10 cellular contexts compared by ENCODE assay signal in the genomic region with DNA sequence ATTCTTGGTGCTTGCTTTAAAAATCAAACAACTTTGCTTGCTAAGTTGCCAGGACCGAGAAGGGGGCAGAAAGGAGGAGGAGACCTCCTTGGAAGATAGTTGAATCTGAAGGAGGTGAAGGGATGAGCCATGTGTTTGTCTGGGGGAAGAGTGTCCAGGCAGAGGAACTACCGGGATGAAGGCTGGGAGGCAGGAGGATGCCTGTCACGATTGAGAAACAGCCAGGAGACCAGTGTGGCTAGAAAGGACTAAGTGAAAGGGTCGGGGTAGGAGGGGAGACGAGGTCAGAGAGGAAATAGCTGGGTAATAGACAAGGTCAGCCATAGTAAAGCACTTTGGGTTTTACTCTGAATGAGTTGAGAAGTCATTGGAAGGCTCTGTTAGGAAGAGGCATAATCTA. TPM values are rescaled to one million over a fixed set of nuclear protein-coding genes. Genes with fewer than 3 reads are reported as not detected.
DNase-seq lines count a peak whose midpoint lies in the region; ATAC-seq and TF ChIP-seq lines count a peak whose summit lies in the region.
"Had no signal": no experiment of that assay in that cellular context is flagged by ENCODE, and none has a peak within 500 bp of the region (broad histone marks: within the 10 kb centered on the region; RNA-seq: fewer than 3 reads in every experiment).

No MANE protein-coding gene starts in this region.

- peak overlapping the region; percentile 72 for H3K4me3 Mint-ChIP-seq in central memory CD8-positive, alpha-beta T cell
- H3K4me3 Mint-ChIP-seq in nephron, result peak overlapping the region; percentile 48 to 84 (median 79)

- H3K36me3 Mint-ChIP-seq in central memory CD8-positive, alpha-beta T cell (ENCODE audit: insufficient read depth), result peaks cover 3% of the 10 kb centered on the region
- H3K36me3 Mint-ChIP-seq in nephron (ENCODE audit: low read depth), result no peaks in the 10 kb centered on the region

- H3K4me1 Mint-ChIP-seq in central memory CD8-positive, alpha-beta T cell, result peaks cover 11% of the 10 kb centered on the region
- no peaks in the 10 kb centered on the region for H3K4me1 Mint-ChIP-seq in nephron

- no peak overlapping the region for H3K27ac ChIP-seq in HUES48 (ENCODE audit: low read depth, low read length)
- H3K27ac ChIP-seq: epithelial cell of prostate, HL-60 had no signal

- no peak overlapping the region for H3K9ac ChIP-seq in HUES48 (ENCODE audit: low read depth, low read length)

- H3K27ac Mint-ChIP-seq in central memory CD8-positive, alpha-beta T cell (ENCODE audit: low read depth), result no peak overlapping the region
- no peak overlapping the region for H3K27ac Mint-ChIP-seq in nephron

- ATAC-seq in GM19438 (IDR thresholded peaks at IDR 0.05; ENCODE audit: low read depth, unreplicated experiment), result peak; percentile 23
- ATAC-seq in central memory CD8-positive, alpha-beta T cell (replicated peaks; ENCODE audit: extremely low read depth, poor library complexity, severe bottlenecking), result no peak

- no peak for DNase-seq in central memory CD8-positive, alpha-beta T cell (ENCODE audit: low spot score in 2 of 2)
- DNase-seq in NAMALWA (ENCODE audit: low spot score), result no peak
- DNase-seq in H4 (ENCODE audit: low spot score), result no peak
- DNase-seq in effector CD4-positive, alpha-beta T cell, result no peak

- H3K4me1 ChIP-seq in HUES48 (ENCODE audit: control insufficient read depth, insufficient read depth, low read length), result peaks cover 13% of the 10 kb centered on the region

- no peaks in the 10 kb centered on the region for H3K36me3 ChIP-seq in HUES48 (ENCODE audit: control insufficient read depth, insufficient read depth, low read length)

- peaks cover 59% of the 10 kb centered on the region for H3K27me3 Mint-ChIP-seq in central memory CD8-positive, alpha-beta T cell
- peaks cover 30% of the 10 kb centered on the region for H3K27me3 Mint-ChIP-seq in nephron (ENCODE audit: low read depth)

- H3K27me3 ChIP-seq in HUES48 (ENCODE audit: control insufficient read depth, insufficient read depth, low read length), result no peaks in the 10 kb centered on the region

- H3K9me3 Mint-ChIP-seq in central memory CD8-positive, alpha-beta T cell, result no peaks in the 10 kb centered on the region
- H3K9me3 Mint-ChIP-seq in nephron, result no peaks in the 10 kb centered on the region

- TF ChIP-seq CTCF in nephron (IDR thresholded peaks at IDR 0.05; ENCODE audit: unreplicated experiment in 3 of 3), result no peak

- H3K4me3 ChIP-seq in HUES48 (ENCODE audit: low read depth, low read length), result peak overlapping the region; percentile 81

- H3K9me3 ChIP-seq in HUES48 (ENCODE audit: control insufficient read depth, insufficient read depth, low read length), result no peaks in the 10 kb centered on the region

RNA-seq across cellular contexts. Expression of a gene that starts 38.9 kb away (rescaled TPM):
- total RNA-seq in H4 (2014; rRNA removed; shearing (Covaris generic)), result 21.0 and 26.6 TPM in 2 replicates

RNA-seq across cellular contexts. Expression of a gene that starts 58.0 kb away (rescaled TPM):
- not detected in 2 replicates for total RNA-seq in H4 (2014; rRNA removed; shearing (Covaris generic))
- total RNA-seq: renal cortical epithelial cell had no signal
